In genomic region chr22:49856343-49856742, GRCh38 we compare ENCODE assay signal across 14 cellular contexts. TPM values are rescaled to one million over a fixed set of nuclear protein-coding genes. Genes with fewer than 3 reads are reported as not detected.
DNase-seq lines count a peak whose midpoint lies in the region; ATAC-seq, FAIRE-seq and TF ChIP-seq lines count a peak whose summit lies in the region.
"Had no signal": no experiment of that assay in that cellular context is flagged by ENCODE, and none has a peak within 500 bp of the region (broad histone marks: within the 10 kb centered on the region; RNA-seq: fewer than 3 reads in every experiment).

No MANE protein-coding gene starts in this region.

- WGBS in H1 (ENCODE audit: extremely low coverage in 1 of 2, insufficient coverage in 1 of 2, insufficient read length in 1 of 2, insufficient replicate concordance in 2 of 2, low coverage in 1 of 2, low lambda C conversion rate in 2 of 2, missing lambda C conversion rate in 1 of 2), 2 experiments = 80% methylated on average over 16 of the region's 23 CpGs; no CpG with 5 or more reads in 1 of the 2 experiments
- 61 to 72% methylated on average over 14 to 19 of the region's 23 CpGs for WGBS in pancreas, 2 donors
- WGBS in neuronal stem cell (ENCODE audit: extremely low coverage in 2 of 2, insufficient read length in 2 of 2, insufficient replicate concordance in 1 of 2), 2 donors = no CpG with 5 or more reads among the region's 23 CpGs

- no peak for TF ChIP-seq EP300 in H1 (IDR thresholded peaks at IDR 0.05; ENCODE audit: borderline replicate concordance in 1 of 2, low read depth in 2 of 2, low read length in 2 of 2)

- H3K23ac ChIP-seq in H1 (ENCODE audit: insufficient read length) (no peak overlapping the region), neuronal stem cell (ENCODE audit: low read depth, low read length, poor library complexity) (no peak overlapping the region)

- no peak overlapping the region for H2BK20ac ChIP-seq in H1 (ENCODE audit: low read length)

- TF ChIP-seq RAD21 in H1 (IDR thresholded peaks at IDR 0.05 in 1 of 2, conservative IDR thresholded peaks at IDR 0.05 in 1 of 2; ENCODE audit: low read depth in 2 of 2, low read length in 2 of 2) = no peak

- no peak overlapping the region for H2AFZ ChIP-seq in H1 (ENCODE audit: low read length)
- no peak overlapping the region for H2AFZ ChIP-seq in neuronal stem cell (ENCODE audit: low read length)

- no peak overlapping the region for H2BK120ac ChIP-seq in H1 (replicated peaks; ENCODE audit: low read depth, low read length)
- no peak overlapping the region for H2BK120ac ChIP-seq in neuronal stem cell (ENCODE audit: low read depth, low read length)

- H3K36me3 Mint-ChIP-seq in activated CD8-positive, alpha-beta memory T cell treated with anti-CD3 and anti-CD28 coated beads, Interleukin-2, amount 10 ng/mL, durations not matched to agents 7 days and 5 days = peaks cover 8% of the 10 kb centered on the region

- H3K18ac ChIP-seq in H1 (ENCODE audit: extremely low read depth, low read length) (no peak overlapping the region), neuronal stem cell (ENCODE audit: low read length) (no peak overlapping the region)

- no peaks in the 10 kb centered on the region for H3K9me3 Mint-ChIP-seq in activated CD8-positive, alpha-beta memory T cell treated with anti-CD3 and anti-CD28 coated beads, Interleukin-2, amount 10 ng/mL, durations not matched to agents 7 days and 5 days (ENCODE audit: low read depth)

- H2BK5ac ChIP-seq in H1 (ENCODE audit: low read depth, low read length) (no peak overlapping the region), neuronal stem cell (ENCODE audit: low read length) (no peak overlapping the region)

- H3K27ac ChIP-seq in DOHH2 (ENCODE audit: low read depth, low read length) (no peak overlapping the region), H1 (ENCODE audit: low read depth, low read length) (no peak overlapping the region), pancreas (peak overlapping the region in 2 of 4 donors; percentile 5 to 65), neuronal stem cell (replicated peaks; ENCODE audit: low read length) (no peak overlapping the region)
- H3K27ac ChIP-seq: gastrocnemius medialis, sigmoid colon had no signal

- H4K8ac ChIP-seq in H1 (ENCODE audit: extremely low read depth, insufficient read depth, low read length) = no peak overlapping the region
- H4K8ac ChIP-seq in neuronal stem cell (ENCODE audit: low read depth, low read length) = no peak overlapping the region

- H4K5ac ChIP-seq in H1 (ENCODE audit: insufficient read length, low read depth, low read length) = no peak overlapping the region

- TF ChIP-seq POLR2A in NB4 (IDR thresholded peaks at IDR 0.05; ENCODE audit: extremely low read depth, insufficient read length) (no peak), H1 (IDR thresholded peaks at IDR 0.05; ENCODE audit: control extremely low read depth in 1 of 2, low read depth in 2 of 2, low read length in 2 of 2) (no peak)

- no peak overlapping the region for H3K56ac ChIP-seq in H1 (replicated peaks; ENCODE audit: insufficient read length, low read depth, low read length)

- POLR2A ChIA-PET in H1 (lab: Charles Lee; ENCODE audit: partially characterized antibody) = interaction anchor here (0.6 to 2.5 kb wide), 5 partner anchors 10 to 44 kb away, joined by 3 to 6 read pairs (median 4); no protein-coding TSS in a partner anchor

- TF ChIP-seq CTCF in DOHH2 (IDR thresholded peaks at IDR 0.05; ENCODE audit: low read depth, low read length, poor library complexity, severe bottlenecking) (no peak), NB4 (IDR thresholded peaks at IDR 0.05; ENCODE audit: low read depth, low read length) (no peak), H1 (IDR thresholded peaks at IDR 0.05; ENCODE audit: control extremely low read depth in 1 of 3, insufficient read depth in 1 of 3, low read depth in 1 of 3, low read length in 3 of 3) (no peak), pancreas (IDR thresholded peaks at IDR 0.05) (no peak)

- peaks cover 9% of the 10 kb centered on the region for H3K23me2 ChIP-seq in H1 (ENCODE audit: low read depth, low read length)

- H3K27me3 Mint-ChIP-seq in activated CD8-positive, alpha-beta memory T cell treated with anti-CD3 and anti-CD28 coated beads, Interleukin-2, amount 10 ng/mL, durations not matched to agents 7 days and 5 days = peaks cover 5% of the 10 kb centered on the region

- no peak overlapping the region for H2AK5ac ChIP-seq in H1 (ENCODE audit: low read depth, low read length)
- no peak overlapping the region for H2AK5ac ChIP-seq in neuronal stem cell (ENCODE audit: low read depth, low read length)

- H3K27me3 ChIP-seq in DOHH2 (ENCODE audit: control insufficient read depth, low read length) (no peaks in the 10 kb centered on the region; the same call in 1 of the 2 replicates), H1 (replicated peaks in 1 of 4; ENCODE audit: control insufficient read depth in 3 of 4, extremely low read depth in 1 of 4, insufficient read depth in 3 of 4, low read length in 3 of 4) (peaks cover 6 to 16% (median 12%) of the 10 kb centered on the region in 4 experiments), pancreas (no peaks in the 10 kb centered on the region), neuronal stem cell (ENCODE audit: control insufficient read depth in 3 of 3, insufficient read depth in 3 of 3, low read depth in 1 of 3, low read length in 3 of 3) (peaks cover 0 to 16% (median 15%) of the 10 kb centered on the region in 3 experiments)
- H3K27me3 ChIP-seq: gastrocnemius medialis, sigmoid colon had no signal

- no peak overlapping the region for H3K4me3 Mint-ChIP-seq in activated CD8-positive, alpha-beta memory T cell treated with anti-CD3 and anti-CD28 coated beads, Interleukin-2, amount 10 ng/mL, durations not matched to agents 7 days and 5 days

- no peak overlapping the region for H3K4me3 ChIP-seq in DOHH2 (ENCODE audit: low read length)
- peak overlapping the region; percentile 82 for H3K4me3 ChIP-seq in NB4 (ENCODE audit: low read depth, low read length)
- H3K4me3 ChIP-seq in H1 (ENCODE audit: extremely low read depth in 1 of 4, insufficient read depth in 2 of 4, low read depth in 3 of 4, low read length in 4 of 4) = no peak overlapping the region
- H3K4me3 ChIP-seq in pancreas = peak overlapping the region in 1 of 4 donors; percentile 65
- H3K4me3 ChIP-seq in neuronal stem cell (ENCODE audit: low read length in 2 of 2) = no peak overlapping the region
- H3K4me3 ChIP-seq: gastrocnemius medialis, sigmoid colon had no signal

- H3F3A ChIP-seq in DOHH2 (ENCODE audit: control insufficient read depth, insufficient read depth) = peaks cover 2% of the 10 kb centered on the region; the same call in 1 of the 2 replicates

- H2BK12ac ChIP-seq in H1 (ENCODE audit: low read depth, low read length) = 0 out of 2 replicates have a peak overlapping the region, but pooled peaks have one; percentile 17
- H2BK12ac ChIP-seq in neuronal stem cell (ENCODE audit: low read length) = no peak overlapping the region

- H2BK15ac ChIP-seq in H1 (ENCODE audit: low read length) = no peak overlapping the region
- no peak overlapping the region for H2BK15ac ChIP-seq in neuronal stem cell (ENCODE audit: low read length)

- CTCF ChIA-PET in H1 (lab: Charles Lee; ENCODE audit: partially characterized antibody) = interaction anchor here (1.4 kb wide), 1 partner anchor 89 kb away, joined by 3 read pairs; no protein-coding TSS in a partner anchor
- CTCF ChIA-PET in activated CD8-positive, alpha-beta memory T cell treated with anti-CD3 and anti-CD28 coated beads, Interleukin-2, amount 10 ng/mL, durations not matched to agents 7 days and 5 days (lab: Charles Lee) = interaction anchor here (3.8 kb wide), 1 partner anchor 24 kb away, joined by 12 read pairs; no protein-coding TSS in a partner anchor

- H3K14ac ChIP-seq in H1 (ENCODE audit: insufficient read length) (no peak overlapping the region), neuronal stem cell (ENCODE audit: low read length) (no peak overlapping the region)

- H3K79me1 ChIP-seq in H1 (ENCODE audit: low read depth, low read length) (peaks cover 26% of the 10 kb centered on the region), neuronal stem cell (ENCODE audit: low read depth, low read length) (peaks cover 18% of the 10 kb centered on the region)

- intact Hi-C loops in pancreas (cut with DNase I) (no loop called here), left ventricle myocardium superior (cut with micrococcal nuclease) (no loop called here)

- no peak overlapping the region for H3K27ac Mint-ChIP-seq in activated CD8-positive, alpha-beta memory T cell treated with anti-CD3 and anti-CD28 coated beads, Interleukin-2, amount 10 ng/mL, durations not matched to agents 7 days and 5 days

- H3K9me3 ChIP-seq in DOHH2 (ENCODE audit: control insufficient read depth, insufficient read depth, low read length) (no peaks in the 10 kb centered on the region), H1 (ENCODE audit: insufficient read depth in 2 of 2, low read depth in 1 of 2, low read length in 1 of 2) (no peaks in the 10 kb centered on the region), pancreas (no peaks in the 10 kb centered on the region), neuronal stem cell (replicated peaks in 1 of 2; ENCODE audit: control insufficient read depth in 2 of 2, insufficient read depth in 1 of 2, low read depth in 1 of 2, low read length in 2 of 2) (no peaks in the 10 kb centered on the region)
- H3K9me3 ChIP-seq: gastrocnemius medialis, sigmoid colon had no signal

- H3K9me2 ChIP-seq in DOHH2 (replicated peaks; ENCODE audit: control insufficient read depth, low read length) = no peaks in the 10 kb centered on the region

- H3K9ac ChIP-seq in H1 (replicated peaks in 1 of 4; ENCODE audit: extremely low read depth in 1 of 4, low read depth in 3 of 4, low read length in 3 of 4) (no peak overlapping the region; a peak in 1 of 7 replicates), neuronal stem cell (ENCODE audit: low read depth, low read length, poor library complexity) (no peak overlapping the region)

- DNase-seq in NB4 (ENCODE audit: low read depth) = no peak
- no peak for DNase-seq in H1 (ENCODE audit: low read depth in 1 of 2, low spot score in 2 of 2)
- peak in 4 of 6 donors; percentile 41 to 75 (median 53) for DNase-seq in pancreas
- no peak for DNase-seq in left ventricle myocardium superior
- no peak for DNase-seq in neuronal stem cell (ENCODE audit: low spot score)
- DNase-seq in activated CD8-positive, alpha-beta memory T cell treated with anti-CD3 and anti-CD28 coated beads, Interleukin-2, amount 10 ng/mL, durations not matched to agents 7 days and 5 days = no peak
- DNase-seq: activated CD8-positive, alpha-beta memory T cell treated with anti-CD3 and anti-CD28 coated beads, Interleukin-2, amount 50 U/mL, for 4 hours; COR-L47; gastrocnemius medialis; NCI-H1436 treated with DMSO at 0.1 percent for 48 hours; NCI-H526; sigmoid colon had no signal

- H4K20me1 ChIP-seq in DOHH2 (ENCODE audit: control insufficient read depth, insufficient read depth, low read depth, low read length) (peaks cover 31% of the 10 kb centered on the region), H1 (replicated peaks in 1 of 2; ENCODE audit: control insufficient read depth in 1 of 2, insufficient read depth in 2 of 2, low read length in 2 of 2) (peaks cover 17 to 30% of the 10 kb centered on the region in 2 experiments)

- peak overlapping the region; percentile 87; the same call in 1 of the 2 replicates for H3K4me2 ChIP-seq in DOHH2 (ENCODE audit: low read length)
- peak overlapping the region; percentile 36 to 77 for H3K4me2 ChIP-seq in H1 (ENCODE audit: insufficient read depth in 1 of 2, low read depth in 2 of 2, low read length in 2 of 2)
- no peak overlapping the region for H3K4me2 ChIP-seq in neuronal stem cell (ENCODE audit: insufficient read depth, low read length, poor library complexity, severe bottlenecking)

- H3K36me3 ChIP-seq in DOHH2 (ENCODE audit: control insufficient read depth, low read length) = peaks cover 35% of the 10 kb centered on the region
- H3K36me3 ChIP-seq in H1 (ENCODE audit: control insufficient read depth in 2 of 4, insufficient read depth in 4 of 4, low read length in 3 of 4) = no peaks in the 10 kb centered on the region
- H3K36me3 ChIP-seq in pancreas = no peaks in the 10 kb centered on the region
- peaks cover 1 to 20% of the 10 kb centered on the region in 2 donors for H3K36me3 ChIP-seq in neuronal stem cell (replicated peaks in 1 of 2; ENCODE audit: control insufficient read depth in 2 of 2, insufficient read depth in 2 of 2, low read length in 2 of 2)
- H3K36me3 ChIP-seq: gastrocnemius medialis, sigmoid colon had no signal

- no peak overlapping the region for H4K91ac ChIP-seq in H1 (replicated peaks; ENCODE audit: insufficient read length, low read length)
- no peak overlapping the region for H4K91ac ChIP-seq in neuronal stem cell (ENCODE audit: low read depth, low read length, poor library complexity)

- no peak overlapping the region for H3K4ac ChIP-seq in H1 (replicated peaks; ENCODE audit: insufficient read length, low read depth, low read length)
- H3K4ac ChIP-seq in neuronal stem cell (ENCODE audit: low read length) = no peak overlapping the region

- H3K79me2 ChIP-seq in DOHH2 (ENCODE audit: control insufficient read depth, low read length) (peaks cover 73% of the 10 kb centered on the region), H1 (ENCODE audit: control insufficient read depth in 1 of 2, insufficient read depth in 2 of 2, low read length in 2 of 2) (peaks cover 11 to 66% of the 10 kb centered on the region in 2 experiments; a peak in 3 of 4 replicates)

- FAIRE-seq in H1 (lab: Jason Lieb, UNC) = no peak
- no peak for FAIRE-seq in pancreas (lab: Jason Lieb, UNC)
- FAIRE-seq: keratinocyte had no signal

- ATAC-seq in pancreas (no peak), left ventricle myocardium superior (no peak)
- ATAC-seq in activated CD8-positive, alpha-beta memory T cell treated with anti-CD3 and anti-CD28 coated beads, Interleukin-2, amount 10 ng/mL, durations not matched to agents 7 days and 5 days = no peak
- ATAC-seq: gastrocnemius medialis had no signal

- peaks cover 25% of the 10 kb centered on the region for H3K4me1 ChIP-seq in DOHH2 (ENCODE audit: control insufficient read depth, low read length)
- H3K4me1 ChIP-seq in H1 (replicated peaks in 1 of 4; ENCODE audit: control insufficient read depth in 3 of 4, insufficient read depth in 4 of 4, low read length in 3 of 4) = peaks cover 0 to 6% (median 5%) of the 10 kb centered on the region in 4 experiments; a peak in 5 of 7 replicates
- peaks cover 4 to 16% (median 11%) of the 10 kb centered on the region in 3 donors for H3K4me1 ChIP-seq in pancreas
- H3K4me1 ChIP-seq in neuronal stem cell (ENCODE audit: control insufficient read depth in 2 of 2, insufficient read depth in 1 of 2, low read depth in 1 of 2, low read length in 2 of 2) = peaks cover 9 to 13% of the 10 kb centered on the region in 2 donors

- H3K4me1 Mint-ChIP-seq in activated CD8-positive, alpha-beta memory T cell treated with anti-CD3 and anti-CD28 coated beads, Interleukin-2, amount 10 ng/mL, durations not matched to agents 7 days and 5 days = peaks cover 46% of the 10 kb centered on the region

RNA-seq across cellular contexts. Expression of gene ZBED4, which starts 2.7 kb away (rescaled TPM):
- 28.3 TPM in 2 replicates for total RNA-seq in H1 (2021; fragmentation: NEBNext Ultra II Directional; extraction: Animal tissue kit (Norgen Biotek cat#: 25700))
- polyA plus RNA-seq in H1 (2011; rRNA removed) (11.0 and 14.5 TPM in 2 replicates), pancreas (1 to 10 TPM; 2.4 to 3.2 TPM)
- polyA plus RNA-seq in H1 (2011; cell fraction: cytosol; rRNA removed) = 10.6 TPM
- polyA plus RNA-seq in H1 (2011; cell fraction: nucleus; rRNA removed) = 15.8 TPM
- polyA plus RNA-seq in H1 (2012, experiment 1 of 2) = 15.1 to 18.5 TPM (median 17.5 TPM) in 4 replicates
- 7.3 TPM for polyA plus RNA-seq in H1 (2012, experiment 2 of 2)
- 14.2 TPM for polyA plus RNA-seq in H1 (2013, experiment 1 of 2)
- polyA plus RNA-seq in H1 (2013, experiment 2 of 2) = 14.2 TPM
- polyA minus RNA-seq in H1 (2011; rRNA and poly(A)+ RNA removed) = 12.9 and 14.6 TPM in 2 replicates
- polyA minus RNA-seq in H1 (2011; cell fraction: cytosol; rRNA and poly(A)+ RNA removed) = 16.2 TPM
- polyA minus RNA-seq in H1 (2011; cell fraction: nucleus; rRNA and poly(A)+ RNA removed) = 14.9 TPM
- total RNA-seq in pancreas (1 to 10 TPM; 3.7 to 7.2 (median 5.5) TPM), left ventricle myocardium superior (4.6 TPM)
- polyA plus RNA-seq in neuronal stem cell (2013, experiment 1 of 2) = 22.2 TPM
- polyA plus RNA-seq in neuronal stem cell (2013, experiment 2 of 2) = 22.3 TPM
- 10 to 100 TPM; 24.1 to 25.7 TPM for total RNA-seq in activated CD8-positive, alpha-beta memory T cell treated with anti-CD3 and anti-CD28 coated beads, Interleukin-2, amount 10 ng/mL, durations not matched to agents 7 days and 5 days

RNA-seq across cellular contexts. Expression of gene BRD1, which starts 28.7 kb away (rescaled TPM):
- total RNA-seq in H1 (2021; fragmentation: NEBNext Ultra II Directional; extraction: Animal tissue kit (Norgen Biotek cat#: 25700)) = 34.0 and 35.7 TPM in 2 replicates
- 6.8 and 11.4 TPM in 2 replicates for polyA plus RNA-seq in H1 (2011; rRNA removed)
- polyA plus RNA-seq in H1 (2011; cell fraction: cytosol; rRNA removed) = 9.0 TPM
- polyA plus RNA-seq in H1 (2011; cell fraction: nucleus; rRNA removed) = 27.1 TPM
- polyA plus RNA-seq in H1 (2012, experiment 1 of 2) = 19.0 to 25.1 TPM (median 23.0 TPM) in 4 replicates
- 15.0 TPM for polyA plus RNA-seq in H1 (2012, experiment 2 of 2)
- polyA plus RNA-seq in H1 (2013, experiment 1 of 2) = 13.9 TPM
- 13.1 TPM for polyA plus RNA-seq in H1 (2013, experiment 2 of 2)
- 10.0 and 12.5 TPM in 2 replicates for polyA minus RNA-seq in H1 (2011; rRNA and poly(A)+ RNA removed)
- polyA minus RNA-seq in H1 (2011; cell fraction: cytosol; rRNA and poly(A)+ RNA removed) = 20.6 TPM
- polyA minus RNA-seq in H1 (2011; cell fraction: nucleus; rRNA and poly(A)+ RNA removed) = 24.8 TPM
- 10 to 100 TPM; 14.0 to 23.6 (median 15.8) TPM for total RNA-seq in pancreas
- polyA plus RNA-seq in pancreas = 10 to 100 TPM; 19.7 to 26.3 TPM
- total RNA-seq in left ventricle myocardium superior = 18.7 TPM
- polyA plus RNA-seq in neuronal stem cell (2013, experiment 1 of 2) = 21.8 TPM
- polyA plus RNA-seq in neuronal stem cell (2013, experiment 2 of 2) = 22.7 TPM
- 10 to 100 TPM; 49.9 to 56.6 TPM for total RNA-seq in activated CD8-positive, alpha-beta memory T cell treated with anti-CD3 and anti-CD28 coated beads, Interleukin-2, amount 10 ng/mL, durations not matched to agents 7 days and 5 days

Comparison
In these comparisons a context has a peak if more than half of its experiments do, and no peak if none do; other contexts are left out.
1. DNase-seq: peak in pancreas (4 of 6); none in NB4 (single experiment), H1 (0 of 2), left ventricle myocardium superior (single experiment), neuronal stem cell (single experiment) and activated CD8-positive, alpha-beta memory T cell treated with anti-CD3 and anti-CD28 coated beads, Interleukin-2, amount 10 ng/mL, durations not matched to agents 7 days and 5 days (single experiment).